ENCODE assay signal across 25 cellular contexts in the genomic region with DNA sequence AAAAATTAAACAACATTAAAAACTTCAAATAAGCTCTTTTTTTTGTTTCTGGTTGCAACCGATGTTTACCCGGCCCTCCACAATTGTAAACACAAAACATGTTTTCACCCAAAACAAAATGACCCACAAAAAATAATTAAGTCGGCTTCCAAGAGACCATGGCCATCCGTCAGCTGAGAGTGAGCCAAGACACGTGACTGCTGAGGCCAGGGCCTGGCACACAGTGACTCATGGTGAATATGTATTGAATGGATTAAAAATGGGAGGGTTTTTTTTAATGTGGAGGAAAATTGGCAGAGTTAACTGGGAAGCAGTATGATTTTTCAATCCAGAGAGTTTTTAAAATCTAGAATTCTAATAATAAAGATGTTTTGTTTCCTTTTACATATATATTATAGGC. TPM values are rescaled to one million over a fixed set of nuclear protein-coding genes. Genes with fewer than 3 reads are reported as not detected.
A peak's percentile ranks its signal among the peaks of the same experiment; 100 is the strongest.
DNase-seq lines count a peak whose midpoint lies in the region; ATAC-seq and TF ChIP-seq lines count a peak whose summit lies in the region.
"Had no signal": no experiment of that assay in that cellular context is flagged by ENCODE, and none has a peak within 500 bp of the region (broad histone marks: within the 10 kb centered on the region; RNA-seq: fewer than 3 reads in every experiment).

No MANE protein-coding gene starts in this region.

- intact Hi-C loops in psoas muscle (cut with DNase I) (no loop called here), body of pancreas (cut with DNase I) (no loop called here)

- H3K36me3 ChIP-seq in ACC112 (ENCODE audit: insufficient read depth, low read length) (no peaks in the 10 kb centered on the region), psoas muscle (ENCODE audit: insufficient read depth in 1 of 2, low read depth in 1 of 2) (no peaks in the 10 kb centered on the region), body of pancreas (replicated peaks in 1 of 2; ENCODE audit: insufficient read depth in 1 of 2, low read depth in 2 of 2) (no peaks in the 10 kb centered on the region)
- H3K36me3 ChIP-seq: lower lobe of right lung, right lobe of liver had no signal

- no peaks in the 10 kb centered on the region for H3K79me2 ChIP-seq in ACC112 (ENCODE audit: control insufficient read depth, insufficient read depth, low read length, unreplicated experiment)

- H3K27ac ChIP-seq in ACC112 (ENCODE audit: low read depth, low read length) (no peak overlapping the region), psoas muscle (no peak overlapping the region), body of pancreas (no peak overlapping the region)
- H3K27ac ChIP-seq: A549, lower lobe of right lung, right lobe of liver had no signal

- H2AFZ ChIP-seq in ACC112 (ENCODE audit: low read length, unreplicated experiment) = peak overlapping the region; percentile 40

- TF ChIP-seq POLR2A in body of pancreas (IDR thresholded peaks at IDR 0.05) = no peak

- TF ChIP-seq CTCF in psoas muscle (IDR thresholded peaks at IDR 0.05) (no peak), body of pancreas (IDR thresholded peaks at IDR 0.05) (no peak)

- DNase-seq in HPDE6-E6E7 (ENCODE audit: extremely low spot score) (peak; percentile 75), anterior cingulate cortex (lab: John Stamatoyannopoulos, UW) (peak in 32 of 58 donors; percentile 2 to 55 (median 15)), globus pallidus (ENCODE audit: low spot score) (peak; percentile 29), psoas muscle (no peak), body of pancreas (no peak)
- DNase-seq: activated CD4-positive, CD25-positive, alpha-beta regulatory T cell treated with anti-CD3 and anti-CD28 coated beads, Interleukin-2, amount 50 U/mL, for 72 hours; activated CD8-positive, alpha-beta memory T cell treated with anti-CD3 and anti-CD28 coated beads for 24 hours; activated naive CD4-positive, alpha-beta T cell treated with anti-CD3 and anti-CD28 coated beads for 36 hours; activated T-cell treated with anti-CD3 and anti-CD28 coated beads, Interleukin-2, amount 50 U/mL, for 48 hours; aorta; DMS 273 treated with DMSO at 0.1 percent for 48 hours; foreskin melanocyte; GF-D8; GOT3; islet precursor cell; Kasumi-1; lower lobe of right lung; NCI-H1105; NCI-H510A treated with DMSO at 0.1 percent for 48 hours; right lobe of liver; stimulated activated CD4-positive, alpha-beta T cell treated with anti-CD3 and anti-CD28 coated beads, Interleukin-15, amount 100 ng/mL, for 24 hours had no signal

- no peak for ATAC-seq in GM18868 (IDR thresholded peaks at IDR 0.05; ENCODE audit: unreplicated experiment)
- no peak for ATAC-seq in psoas muscle
- no peak for ATAC-seq in GM18861 (IDR thresholded peaks at IDR 0.05; ENCODE audit: unreplicated experiment)
- ATAC-seq in body of pancreas = no peak
- ATAC-seq: A549, lower lobe of right lung, right lobe of liver had no signal

- 54 to 57% (median 57%) methylated on average over 5 of the region's 5 CpGs for WGBS in psoas muscle, 3 donors
- WGBS in body of pancreas, 2 donors = 42 to 51% methylated on average over 5 of the region's 5 CpGs

- H3K4me3 ChIP-seq in ACC112 (ENCODE audit: low read depth, low read length) (no peak overlapping the region), psoas muscle (no peak overlapping the region), body of pancreas (no peak overlapping the region)
- H3K4me3 ChIP-seq: A549, lower lobe of right lung, right lobe of liver had no signal

- H3K4me1 ChIP-seq in ACC112 (ENCODE audit: control insufficient read depth, insufficient read depth, low read length, unreplicated experiment) (peaks cover 5% of the 10 kb centered on the region), psoas muscle (no peaks in the 10 kb centered on the region), body of pancreas (no peaks in the 10 kb centered on the region)
- H3K4me1 ChIP-seq: A549, lower lobe of right lung, right lobe of liver had no signal

- peaks cover 6% of the 10 kb centered on the region for H3K27me3 ChIP-seq in ACC112 (ENCODE audit: insufficient read depth, low read length)
- H3K27me3 ChIP-seq in psoas muscle (ENCODE audit: insufficient read depth in 3 of 3, low read length in 2 of 3) = no peaks in the 10 kb centered on the region
- no peaks in the 10 kb centered on the region for H3K27me3 ChIP-seq in body of pancreas
- H3K27me3 ChIP-seq: right lobe of liver had no signal

- H3K9me3 ChIP-seq in psoas muscle = no peaks in the 10 kb centered on the region
- no peaks in the 10 kb centered on the region for H3K9me3 ChIP-seq in body of pancreas
- H3K9me3 ChIP-seq: A549, lower lobe of right lung, right lobe of liver had no signal

RNA-seq across cellular contexts. Expression of a gene that starts 13.8 kb away (rescaled TPM):
- 1 to 10 TPM; 2.4 to 3.5 (median 3.1) TPM for total RNA-seq in psoas muscle
- 1 to 10 TPM in 2 of 3 donors, under 1 TPM in 1; 0.98 to 1.4 (median 1.3) TPM for polyA plus RNA-seq in psoas muscle
- 1 to 10 TPM; 7.6 to 9.6 TPM for total RNA-seq in body of pancreas

Comparison
In these comparisons a context has a peak if more than half of its experiments do, and no peak if none do; other contexts are left out.
1. DNase-seq: peak in HPDE6-E6E7 (single experiment), anterior cingulate cortex (32 of 58) and globus pallidus (single experiment); none in psoas muscle (0 of 2) and body of pancreas (0 of 4).